11 cellular contexts compared by ENCODE assay signal in the genomic region with DNA sequence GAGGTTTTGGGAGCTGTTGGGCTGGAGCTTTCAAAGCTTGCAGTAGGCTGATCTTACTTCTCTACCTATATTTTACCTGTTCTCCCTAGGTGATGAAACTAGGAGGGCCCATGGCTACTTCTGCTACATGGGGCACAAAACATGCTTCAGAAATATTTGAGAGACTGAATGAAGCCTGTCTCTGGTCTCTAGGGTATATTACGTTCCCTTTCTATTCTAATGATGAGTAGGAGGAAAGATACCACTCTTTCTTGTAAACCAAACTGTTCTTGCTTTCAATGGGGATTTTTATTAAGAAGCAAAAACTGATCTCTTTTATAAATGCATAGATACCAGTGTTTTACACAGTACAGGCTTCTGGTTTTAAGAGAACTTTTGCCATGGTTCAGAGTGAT.
A peak's percentile ranks its signal among the peaks of the same experiment; 100 is the strongest.
DNase-seq lines count a peak whose midpoint lies in the region; ATAC-seq, FAIRE-seq and TF ChIP-seq lines count a peak whose summit lies in the region.
"Had no signal": no experiment of that assay in that cellular context is flagged by ENCODE, and none has a peak within 500 bp of the region (broad histone marks: within the 10 kb centered on the region; RNA-seq: fewer than 3 reads in every experiment).

No MANE protein-coding gene starts in this region.

- peaks cover 100% of the 10 kb centered on the region for H3K4me1 ChIP-seq in BLaER1
- H3K4me1 ChIP-seq in mesenchymal stem cell (ENCODE audit: control insufficient read depth, insufficient read depth, low read depth, low read length): peaks cover 19% of the 10 kb centered on the region
- H3K4me1 ChIP-seq in pancreas: peaks cover 0 to 37% (median 31%) of the 10 kb centered on the region in 3 donors
- H3K4me1 ChIP-seq in Karpas-422 (ENCODE audit: low read length): no peaks in the 10 kb centered on the region

- H3K14ac ChIP-seq in mesenchymal stem cell (ENCODE audit: low read length in 2 of 2): no peak overlapping the region

- TF ChIP-seq CTCF in pancreas (IDR thresholded peaks at IDR 0.05): no peak

- intact Hi-C loops in pancreas (cut with DNase I): no loop called here

- H2AFZ ChIP-seq in mesenchymal stem cell (ENCODE audit: low read depth, low read length) (no peak overlapping the region), Karpas-422 (ENCODE audit: low read length) (no peak overlapping the region)

- H2BK15ac ChIP-seq in mesenchymal stem cell (ENCODE audit: low read depth, poor library complexity, severe bottlenecking): no peak overlapping the region

- peaks cover 64% of the 10 kb centered on the region for H3K36me3 ChIP-seq in BLaER1
- H3K36me3 ChIP-seq in KOPT-K1 (ENCODE audit: insufficient read depth, low read length): peaks cover 10% of the 10 kb centered on the region; the same call in 1 of the 2 replicates
- H3K36me3 ChIP-seq in mesenchymal stem cell (ENCODE audit: control insufficient read depth in 1 of 2, insufficient read depth in 2 of 2, low read depth in 1 of 2, low read length in 2 of 2): peaks cover 0 to 6% of the 10 kb centered on the region in 2 experiments
- H3K36me3 ChIP-seq in pancreas: no peaks in the 10 kb centered on the region
- H3K36me3 ChIP-seq in Karpas-422 (ENCODE audit: insufficient read depth, low read length): no peaks in the 10 kb centered on the region

- H3K27ac ChIP-seq in BLaER1 (peak overlapping the region; percentile 46), KOPT-K1 (ENCODE audit: low read depth, low read length, poor library complexity, severe bottlenecking) (peak overlapping the region; percentile 69), mesenchymal stem cell (ENCODE audit: low read length, poor library complexity, severe bottlenecking) (peak overlapping the region; percentile 57), pancreas (peak overlapping the region in 2 of 4 donors; percentile 47 to 70), Karpas-422 (ENCODE audit: low read length) (no peak overlapping the region)

- ATAC-seq in GM19463 (IDR thresholded peaks at IDR 0.05; ENCODE audit: unreplicated experiment): peak; percentile 45
- no peak for ATAC-seq in pancreas

- H2BK12ac ChIP-seq in mesenchymal stem cell (ENCODE audit: low read length in 2 of 2): no peak overlapping the region

- H3K79me1 ChIP-seq in mesenchymal stem cell (replicated peaks; ENCODE audit: low read length, poor library complexity, severe bottlenecking): peaks cover 36% of the 10 kb centered on the region

- H3K4me2 ChIP-seq in BLaER1 (peak overlapping the region; percentile 83), mesenchymal stem cell (ENCODE audit: low read length, poor library complexity, severe bottlenecking) (no peak overlapping the region), Karpas-422 (ENCODE audit: low read depth, low read length, poor library complexity, severe bottlenecking) (no peak overlapping the region)

- H3K9me3 ChIP-seq in BLaER1 (no peaks in the 10 kb centered on the region), KOPT-K1 (ENCODE audit: insufficient read depth, low read length, poor library complexity, severe bottlenecking) (no peaks in the 10 kb centered on the region), mesenchymal stem cell (ENCODE audit: control insufficient read depth, low read length) (no peaks in the 10 kb centered on the region), pancreas (no peaks in the 10 kb centered on the region), Karpas-422 (ENCODE audit: low read length) (no peaks in the 10 kb centered on the region)

- H3K4me3 ChIP-seq in BLaER1 (peak overlapping the region; percentile 27; the same call in 1 of the 2 replicates), mesenchymal stem cell (ENCODE audit: insufficient read depth in 1 of 2, low read depth in 1 of 2, low read length in 2 of 2) (peak overlapping the region in 1 of 2 experiments; percentile 70), pancreas (no peak overlapping the region), Karpas-422 (ENCODE audit: low read length) (no peak overlapping the region)
- H3K4me3 ChIP-seq: lung had no signal

- H3K23ac ChIP-seq in mesenchymal stem cell (ENCODE audit: low read length in 2 of 2): no peak overlapping the region

- H4K8ac ChIP-seq in mesenchymal stem cell (ENCODE audit: low read length): no peak overlapping the region

- H3K9me2 ChIP-seq in Karpas-422 (replicated peaks; ENCODE audit: insufficient read depth, low read length): no peaks in the 10 kb centered on the region

- WGBS in mesenchymal stem cell: no CpG with 5 or more reads among the region's 1 CpG
- WGBS in pancreas, 2 donors: 93 to 96% methylated on average over 1 of the region's 1 CpG

- H2BK5ac ChIP-seq in mesenchymal stem cell (ENCODE audit: low read depth, low read length, poor library complexity, severe bottlenecking): no peak overlapping the region

- DNase-seq in mesenchymal stem cell (no peak), pancreas (no peak), Karpas-422 (no peak), DMS153 (lab: John Stamatoyannopoulos, UW) (no peak), midbrain (lab: John Stamatoyannopoulos, UW) (no peak)
- DNase-seq: activated CD8-positive, alpha-beta memory T cell treated with anti-CD3 and anti-CD28 coated beads, Interleukin-2, amount 50 U/mL, for 4 hours had no signal

- H4K20me1 ChIP-seq in BLaER1: peaks cover 100% of the 10 kb centered on the region
- H4K20me1 ChIP-seq in Karpas-422 (ENCODE audit: insufficient read depth, low read depth, low read length): peaks cover 27% of the 10 kb centered on the region

- H3K18ac ChIP-seq in mesenchymal stem cell (ENCODE audit: low read depth in 1 of 2, low read length in 2 of 2): no peak overlapping the region

- no peaks in the 10 kb centered on the region for H3K79me2 ChIP-seq in Karpas-422 (ENCODE audit: low read length)

- no peak overlapping the region for H2BK120ac ChIP-seq in mesenchymal stem cell (ENCODE audit: low read depth, low read length)

- FAIRE-seq in pancreas (lab: Jason Lieb, UNC): no peak
- FAIRE-seq: endometrium had no signal

- H2AK5ac ChIP-seq in mesenchymal stem cell (ENCODE audit: low read length, severe bottlenecking): no peak overlapping the region

- H4K91ac ChIP-seq in mesenchymal stem cell (ENCODE audit: low read length): no peak overlapping the region

- H3K9ac ChIP-seq in BLaER1: peak overlapping the region; percentile 42; the same call in 1 of the 2 replicates
- peak overlapping the region; percentile 61 for H3K9ac ChIP-seq in mesenchymal stem cell (ENCODE audit: low read length)
- no peak overlapping the region for H3K9ac ChIP-seq in Karpas-422 (ENCODE audit: low read length)

- H3K27me3 ChIP-seq in BLaER1 (no peaks in the 10 kb centered on the region), mesenchymal stem cell (ENCODE audit: control insufficient read depth in 1 of 2, insufficient read depth in 1 of 2, low read length in 2 of 2) (no peaks in the 10 kb centered on the region), pancreas (no peaks in the 10 kb centered on the region), Karpas-422 (ENCODE audit: low read length) (no peaks in the 10 kb centered on the region)

- H3K4ac ChIP-seq in mesenchymal stem cell (ENCODE audit: low read depth in 1 of 2, low read length in 2 of 2): no peak overlapping the region
